In genomic region chr20:51563141-51563596, GRCh38 we compare ENCODE assay signal across 1 cellular context.
TF ChIP-seq lines count a peak whose summit lies in the region.

No MANE protein-coding gene starts in this region.

TF ChIP-seq in IMR-90, 13 proteins besides CTCF, POLR2A, EP300 and RAD21 (continued from another document):
- no peak for TF ChIP-seq BHLHE40 (IDR thresholded peaks at IDR 0.05; ENCODE audit: low read depth, low read length)
- TF ChIP-seq CEBPB (IDR thresholded peaks at IDR 0.05; ENCODE audit: low read depth, low read length) = no peak
- TF ChIP-seq MXI1 (IDR thresholded peaks at IDR 0.05; ENCODE audit: borderline replicate concordance, low read depth, low read length) = no peak
- no peak for TF ChIP-seq MAZ (IDR thresholded peaks at IDR 0.05; ENCODE audit: borderline replicate concordance, low read depth, low read length)
- no peak for TF ChIP-seq FOS (IDR thresholded peaks at IDR 0.05; ENCODE audit: low read depth, low read length)
- no peak for TF ChIP-seq SMC3 (IDR thresholded peaks at IDR 0.05; ENCODE audit: low read depth, low read length)
- TF ChIP-seq, protein P1, sequence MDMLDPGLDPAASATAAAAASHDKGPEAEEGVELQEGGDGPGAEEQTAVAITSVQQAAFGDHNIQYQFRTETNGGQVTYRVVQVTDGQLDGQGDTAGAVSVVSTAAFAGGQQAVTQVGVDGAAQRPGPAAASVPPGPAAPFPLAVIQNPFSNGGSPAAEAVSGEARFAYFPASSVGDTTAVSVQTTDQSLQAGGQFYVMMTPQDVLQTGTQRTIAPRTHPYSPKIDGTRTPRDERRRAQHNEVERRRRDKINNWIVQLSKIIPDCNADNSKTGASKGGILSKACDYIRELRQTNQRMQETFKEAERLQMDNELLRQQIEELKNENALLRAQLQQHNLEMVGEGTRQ (IDR thresholded peaks at IDR 0.05; ENCODE audit: low read depth, low read length) = no peak
- no peak for TF ChIP-seq RCOR1 (IDR thresholded peaks at IDR 0.05; ENCODE audit: insufficient replicate concordance, low read length)
- TF ChIP-seq NFE2L2 (IDR thresholded peaks at IDR 0.05; ENCODE audit: low read depth, low read length) = no peak
- TF ChIP-seq CHD1 (IDR thresholded peaks at IDR 0.05; ENCODE audit: low read depth, low read length) = no peak
